ENCODE assay signal across 11 cellular contexts in genomic region chr2:215830313-215830712, GRCh38.
DNase-seq lines count a peak whose midpoint lies in the region; ATAC-seq and TF ChIP-seq lines count a peak whose summit lies in the region.
"Had no signal": no experiment of that assay in that cellular context is flagged by ENCODE, and none has a peak within 500 bp of the region (broad histone marks: within the 10 kb centered on the region; RNA-seq: fewer than 3 reads in every experiment).

No MANE protein-coding gene starts in this region.

- peaks cover 0 to 4% (median 0%) of the 10 kb centered on the region in 5 donors for H3K27me3 Mint-ChIP-seq in naive thymus-derived CD8-positive, alpha-beta T cell
- H3K27me3 Mint-ChIP-seq: progenitor cell of endocrine pancreas had no signal

- ATAC-seq in gastroesophageal sphincter (peak; percentile 83), psoas muscle (peak in 3 of 4 donors; percentile 64 to 84 (median 72)), GM21528 (IDR thresholded peaks at IDR 0.05; ENCODE audit: low FRiP score, unreplicated experiment) (no peak), HG02678 (IDR thresholded peaks at IDR 0.05; ENCODE audit: unreplicated experiment) (no peak)
- ATAC-seq in activated CD4-positive, CD25-positive, alpha-beta regulatory T cell treated with anti-CD3 and anti-CD28 coated beads, Interleukin-2, amount 50 U/mL, for 24 hours: no peak
- no peak for ATAC-seq in naive thymus-derived CD8-positive, alpha-beta T cell

- H3K36me3 Mint-ChIP-seq in naive thymus-derived CD8-positive, alpha-beta T cell: no peaks in the 10 kb centered on the region
- H3K36me3 Mint-ChIP-seq: activated naive CD8-positive, alpha-beta T cell treated with anti-CD3 and anti-CD28 coated beads, Interleukin-2, amount 10 ng/mL, durations not matched to agents 7 days and 5 days had no signal

- no peak for TF ChIP-seq POLR2A in gastroesophageal sphincter (IDR thresholded peaks at IDR 0.05)

- peak; percentile 39 for DNase-seq in GM04503 (ENCODE audit: low read depth)
- DNase-seq in SK-N-MC (ENCODE audit: low read depth, low spot score): no peak
- peak in 1 of 2 donors; percentile 17 for DNase-seq in psoas muscle
- no peak for DNase-seq in naive thymus-derived CD8-positive, alpha-beta T cell
- DNase-seq: activated naive CD8-positive, alpha-beta T cell treated with anti-CD3 and anti-CD28 coated beads, Interleukin-2, amount 10 ng/mL, durations not matched to agents 7 days and 5 days; NCI-H1930 had no signal

- TF ChIP-seq EP300 in gastroesophageal sphincter (IDR thresholded peaks at IDR 0.05): no peak

- H3K4me3 ChIP-seq in SK-N-MC (no peak overlapping the region), gastroesophageal sphincter (no peak overlapping the region), psoas muscle (no peak overlapping the region)

- 17 to 40% methylated on average over 2 to 4 of the region's 4 CpGs for WGBS in gastroesophageal sphincter (ENCODE audit: low coverage in 1 of 2), 2 donors
- 23 to 33% (median 24%) methylated on average over 4 of the region's 4 CpGs for WGBS in psoas muscle, 3 donors

- POLR2A ChIA-PET in naive thymus-derived CD8-positive, alpha-beta T cell (lab: Charles Lee): no interaction called here

- TF ChIP-seq CTCF in gastroesophageal sphincter (IDR thresholded peaks at IDR 0.05) (no peak), psoas muscle (IDR thresholded peaks at IDR 0.05) (no peak)

- no peak overlapping the region for H3K27ac Mint-ChIP-seq in naive thymus-derived CD8-positive, alpha-beta T cell

- H3K9ac ChIP-seq in SK-N-MC (ENCODE audit: insufficient read length): no peak overlapping the region

- H3K9me3 ChIP-seq in SK-N-MC (ENCODE audit: low read depth, low read length) (no peaks in the 10 kb centered on the region), gastroesophageal sphincter (no peaks in the 10 kb centered on the region), psoas muscle (no peaks in the 10 kb centered on the region)

- H3K4me3 Mint-ChIP-seq in naive thymus-derived CD8-positive, alpha-beta T cell: no peak overlapping the region
- H3K4me3 Mint-ChIP-seq: activated naive CD8-positive, alpha-beta T cell treated with anti-CD3 and anti-CD28 coated beads, Interleukin-2, amount 10 ng/mL, durations not matched to agents 7 days and 5 days had no signal

- H3K4me1 ChIP-seq in gastroesophageal sphincter (peaks cover 0 to 54% (median 15%) of the 10 kb centered on the region in 3 donors), psoas muscle (no peaks in the 10 kb centered on the region)

- intact Hi-C loops in psoas muscle (cut with DNase I): no loop called here

- no peaks in the 10 kb centered on the region for H3K27me3 ChIP-seq in gastroesophageal sphincter
- H3K27me3 ChIP-seq in psoas muscle (ENCODE audit: insufficient read depth in 3 of 3, low read length in 2 of 3): no peaks in the 10 kb centered on the region

- H3K27ac ChIP-seq in SK-N-MC: peak overlapping the region; percentile 17; the same call in 1 of the 2 replicates
- peak overlapping the region in 2 of 4 donors; percentile 51 to 56 for H3K27ac ChIP-seq in gastroesophageal sphincter
- H3K27ac ChIP-seq in psoas muscle: no peak overlapping the region

- H3K9me3 Mint-ChIP-seq in naive thymus-derived CD8-positive, alpha-beta T cell: peaks cover 0 to 2% (median 0%) of the 10 kb centered on the region in 9 donors

- H3K36me3 ChIP-seq in SK-N-MC (ENCODE audit: insufficient read depth, low read length) (no peaks in the 10 kb centered on the region), gastroesophageal sphincter (no peaks in the 10 kb centered on the region), psoas muscle (ENCODE audit: insufficient read depth in 1 of 2, low read depth in 1 of 2) (no peaks in the 10 kb centered on the region)

- peaks cover 0 to 3% (median 0%) of the 10 kb centered on the region in 4 donors for H3K4me1 Mint-ChIP-seq in naive thymus-derived CD8-positive, alpha-beta T cell

Comparison
In these comparisons a context has a peak if more than half of its experiments do, and no peak if none do; other contexts are left out.
1. ATAC-seq: peak in gastroesophageal sphincter (single experiment) and psoas muscle (3 of 4); none in GM21528 (single experiment), activated CD4-positive, CD25-positive, alpha-beta regulatory T cell treated with anti-CD3 and anti-CD28 coated beads, Interleukin-2, amount 50 U/mL, for 24 hours (0 of 2), HG02678 (single experiment) and naive thymus-derived CD8-positive, alpha-beta T cell (0 of 2).